Comparison of ENCODE assay signal across 7 cellular contexts in genomic region chr3:37042712-37043111, GRCh38. TPM values are rescaled to one million over a fixed set of nuclear protein-coding genes. Genes with fewer than 3 reads are reported as not detected.
DNase-seq lines count a peak whose midpoint lies in the region; ATAC-seq and TF ChIP-seq lines count a peak whose summit lies in the region.
"Not testable (repeated sequence)": the region's sequence is repeated elsewhere in the genome, so short reads cannot be mapped to it uniquely, and the experiment has no call there.

No MANE protein-coding gene starts in this region.

- peaks cover 5 to 10% of the 10 kb centered on the region in 2 donors for H3K4me1 ChIP-seq in ascending aorta
- H3K4me1 ChIP-seq in left ventricle myocardium inferior: peaks cover 21% of the 10 kb centered on the region
- H3K4me1 ChIP-seq in prostate gland (replicated peaks); aorta (ENCODE audit: control insufficient read depth in 1 of 2, insufficient read depth in 2 of 2, low read length in 2 of 2): not testable (repeated sequence)
- peaks cover 0 to 33% of the 10 kb centered on the region in 2 donors for H3K4me1 ChIP-seq in thoracic aorta (ENCODE audit: control insufficient read depth in 1 of 2, low read depth in 2 of 2)

- not testable (repeated sequence) for H3K9me3 ChIP-seq in ascending aorta; left ventricle myocardium inferior (replicated peaks); prostate gland; thoracic aorta; aorta (ENCODE audit: control insufficient read depth, low read length)

- not testable (repeated sequence) for ATAC-seq in thoracic aorta (ENCODE audit: insufficient number of reproducible peaks, low FRiP score, low read depth)
- peak; percentile 71 for ATAC-seq in aorta (ENCODE audit: low FRiP score)

- H3K27me3 ChIP-seq in ascending aorta; left ventricle myocardium inferior (ENCODE audit: low read depth); prostate gland (replicated peaks; ENCODE audit: insufficient read depth); thoracic aorta (replicated peaks; ENCODE audit: insufficient read depth); aorta (ENCODE audit: control insufficient read depth in 1 of 2, insufficient read depth in 2 of 2, low read length in 1 of 2): not testable (repeated sequence)

- intact Hi-C loops in ascending aorta (cut with DNase I); left ventricle myocardium inferior (cut with micrococcal nuclease); prostate gland (cut with DNase I); aorta (cut with DNase I): not testable (repeated sequence)

- not testable (repeated sequence) for TF ChIP-seq CTCF in VCaP (conservative IDR thresholded peaks at IDR 0.05); ascending aorta (IDR thresholded peaks at IDR 0.05); left ventricle myocardium inferior (IDR thresholded peaks at IDR 0.05; ENCODE audit: borderline replicate concordance); prostate gland (IDR thresholded peaks at IDR 0.05); thoracic aorta (IDR thresholded peaks at IDR 0.05)

- 46% methylated on average over 3 of the region's 3 CpGs for whole genome bisulfite sequencing in prostate gland
- 14 to 22% methylated on average over 3 of the region's 3 CpGs for WGBS in aorta, 2 donors

- not testable (repeated sequence) for H3K4me3 ChIP-seq in ascending aorta; left ventricle myocardium inferior; prostate gland; thoracic aorta; aorta (ENCODE audit: low read length in 2 of 2)

- H3K27ac ChIP-seq in VCaP: peak overlapping the region; percentile 56
- H3K27ac ChIP-seq in ascending aorta: peak overlapping the region; percentile 45 to 78
- H3K27ac ChIP-seq in left ventricle myocardium inferior (replicated peaks): peak overlapping the region; percentile 6
- peak overlapping the region; percentile 49 to 64 for H3K27ac ChIP-seq in prostate gland
- peak overlapping the region; percentile 46 to 62 for H3K27ac ChIP-seq in thoracic aorta
- not testable (repeated sequence) for H3K27ac ChIP-seq in aorta (ENCODE audit: low read depth in 1 of 2, low read length in 2 of 2)

- not testable (repeated sequence) for TF ChIP-seq POLR2A in prostate gland (IDR thresholded peaks at IDR 0.05)

- peaks cover 19 to 38% of the 10 kb centered on the region in 2 donors for H3K36me3 ChIP-seq in ascending aorta
- peaks cover 58% of the 10 kb centered on the region for H3K36me3 ChIP-seq in left ventricle myocardium inferior
- H3K36me3 ChIP-seq in prostate gland: not testable (repeated sequence)
- H3K36me3 ChIP-seq in thoracic aorta: peaks cover 20% of the 10 kb centered on the region
- H3K36me3 ChIP-seq in aorta (ENCODE audit: control insufficient read depth in 1 of 2, insufficient read depth in 2 of 2, low read length in 1 of 2): peaks cover 8 to 11% of the 10 kb centered on the region in 2 donors

- not testable (repeated sequence) for DNase-seq in ascending aorta (ENCODE audit: low spot score in 2 of 2); left ventricle myocardium inferior; prostate gland (ENCODE audit: low spot score); thoracic aorta (ENCODE audit: low spot score); aorta
- DNase-seq in fibroblast of peridontal ligament (ENCODE audit: extremely low read depth): peak; percentile 59

RNA-seq across cellular contexts. Expression of gene MLH1, which starts 49.4 kb away (rescaled TPM):
- 18.0 TPM for total RNA-seq in ascending aorta
- total RNA-seq in left ventricle myocardium inferior: 55.6 TPM
- total RNA-seq in prostate gland: 10 to 100 TPM; 49.5 to 50.3 TPM
- total RNA-seq in thoracic aorta: 10 to 100 TPM; 33.6 to 75.6 TPM
- total RNA-seq in aorta: 10 to 100 TPM; 26.0 to 28.0 TPM
- 10 to 100 TPM; 19.5 to 21.9 TPM for polyA plus RNA-seq in aorta

RNA-seq across cellular contexts. Expression of gene EPM2AIP1, which starts 49.8 kb away (rescaled TPM):
- 1.9 TPM for total RNA-seq in ascending aorta
- 25.4 TPM for total RNA-seq in left ventricle myocardium inferior
- total RNA-seq in prostate gland: 10 to 100 TPM; 13.8 to 14.2 TPM
- 10 to 100 TPM; 11.2 to 32.6 TPM for total RNA-seq in thoracic aorta
- 10 to 100 TPM; 20.5 to 21.0 TPM for total RNA-seq in aorta
- polyA plus RNA-seq in aorta: 10 to 100 TPM in 1 of 2 donors, 1 to 10 TPM in 1; 2.5 to 10.4 TPM
